ENCODE assay signal across 3 cellular contexts in genomic region chr4:125780747-125781146, GRCh38.
TF ChIP-seq lines count a peak whose summit lies in the region.

No MANE protein-coding gene starts in this region.

TF ChIP-seq in HepG2, 621 proteins besides CTCF, POLR2A, EP300 and RAD21:
- TF ChIP-seq MAFF (IDR thresholded peaks at IDR 0.05; ENCODE audit: low read depth, low read length): peak; percentile 88
- no peak for TF ChIP-seq NFYC (CRISPR knock-in tag; IDR thresholded peaks at IDR 0.05)
- TF ChIP-seq MAFK (conservative IDR thresholded peaks at IDR 0.05 in 1 of 2, IDR thresholded peaks at IDR 0.05 in 1 of 2; ENCODE audit: low read length in 2 of 2): peak; percentile 77 to 90; a peak in 3 of 4 replicates

TF ChIP-seq in IMR-90, 13 proteins besides CTCF, POLR2A, EP300 and RAD21:
- TF ChIP-seq NFE2L2 (IDR thresholded peaks at IDR 0.05; ENCODE audit: low read depth, low read length): no peak
- no peak for TF ChIP-seq RCOR1 (IDR thresholded peaks at IDR 0.05; ENCODE audit: insufficient replicate concordance, low read length)
- TF ChIP-seq CHD1 (IDR thresholded peaks at IDR 0.05; ENCODE audit: low read depth, low read length): no peak
- TF ChIP-seq MAFK (IDR thresholded peaks at IDR 0.05; ENCODE audit: low read depth, low read length): peak; percentile 91
- TF ChIP-seq CEBPB (IDR thresholded peaks at IDR 0.05; ENCODE audit: low read depth, low read length): no peak

TF ChIP-seq in K562, 482 proteins besides CTCF, POLR2A, EP300 and RAD21:
- peak; percentile 57 for TF ChIP-seq MAFF (IDR thresholded peaks at IDR 0.05; ENCODE audit: low read length)
- no peak for TF ChIP-seq MITF (IDR thresholded peaks at IDR 0.05)
- peak; percentile 49 for TF ChIP-seq MAFG (tag; conservative IDR thresholded peaks at IDR 0.05)
- no peak for TF ChIP-seq CHCHD3 (CRISPR knock-in tag; IDR thresholded peaks at IDR 0.05)
- peak; percentile 43; the same call in 1 of the 2 replicates for TF ChIP-seq C11orf30 (IDR thresholded peaks at IDR 0.05; ENCODE audit: low read depth)
- TF ChIP-seq ZNF316 (IDR thresholded peaks at IDR 0.05): peak; percentile 78
- TF ChIP-seq MAFK (IDR thresholded peaks at IDR 0.05; ENCODE audit: low read length): peak; percentile 55; the same call in 1 of the 2 replicates
